ENCODE assay signal across 39 cellular contexts in the genomic region with DNA sequence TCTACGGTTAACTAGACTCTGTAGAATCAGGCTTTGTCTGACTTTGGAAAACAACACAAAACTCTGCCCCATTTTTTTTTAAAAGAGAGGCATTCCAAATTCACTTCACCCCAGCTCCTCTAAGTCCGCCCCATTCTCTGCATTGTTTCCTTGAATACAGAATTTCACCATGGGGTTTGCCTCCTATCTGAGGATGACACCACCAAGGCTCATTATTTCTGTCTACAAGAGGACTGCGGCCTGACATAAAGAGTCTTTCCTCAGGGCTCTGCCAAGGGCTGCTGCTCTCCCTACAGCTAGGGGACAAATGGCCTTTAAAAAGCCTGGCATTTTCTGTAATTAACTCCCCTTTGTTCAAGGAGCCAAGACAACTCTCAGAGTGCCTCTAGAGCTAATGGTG. TPM values are rescaled to one million over a fixed set of nuclear protein-coding genes. Genes with fewer than 3 reads are reported as not detected.
DNase-seq lines count a peak whose midpoint lies in the region; ATAC-seq lines count a peak whose summit lies in the region.
"Had no signal": no experiment of that assay in that cellular context is flagged by ENCODE, and none has a peak within 500 bp of the region (broad histone marks: within the 10 kb centered on the region; RNA-seq: fewer than 3 reads in every experiment).

No MANE protein-coding gene starts in this region.

- peak overlapping the region; percentile 53 for H3K9ac ChIP-seq in iPS-18a (ENCODE audit: low read length)

- no peaks in the 10 kb centered on the region for H3K27me3 ChIP-seq in iPS-18a (ENCODE audit: control insufficient read depth, insufficient read depth, low read length)
- H3K27me3 ChIP-seq: brain microvascular endothelial cell, heart left ventricle, upper lobe of right lung had no signal

- H3K27ac Mint-ChIP-seq in activated CD4-positive, alpha-beta T cell treated with anti-CD3 and anti-CD28 coated beads for 36 hours, result peak overlapping the region; percentile 6
- H3K27ac Mint-ChIP-seq: activated CD4-positive, alpha-beta memory T cell treated with anti-CD3 and anti-CD28 coated beads for 36 hours; activated T-helper 1 cell treated with anti-CD3 and anti-CD28 coated beads, Interleukin-12 subunit alpha, Interleukin-12 subunit beta, Interleukin-2, Interleukin-4 antibody, amounts not matched to agents 30 ng/mL and 10 ng/mL and 1 ng/mL, durations not matched to agents 14 hours and 24 hours and 36 hours; naive thymus-derived CD8-positive, alpha-beta T cell; stimulated activated effector memory CD8-positive, alpha-beta T cell treated with anti-CD3 and anti-CD28 coated beads, Interleukin-12 subunit alpha, Interleukin-12 subunit beta, amount 100 ng/mL, for 72 hours had no signal

- H3K9me3 Mint-ChIP-seq in activated CD4-positive, alpha-beta T cell treated with anti-CD3 and anti-CD28 coated beads for 36 hours (ENCODE audit: low read depth), result no peaks in the 10 kb centered on the region
- H3K9me3 Mint-ChIP-seq: activated CD4-positive, alpha-beta memory T cell treated with anti-CD3 and anti-CD28 coated beads for 36 hours; activated T-helper 1 cell treated with anti-CD3 and anti-CD28 coated beads, Interleukin-12 subunit alpha, Interleukin-12 subunit beta, Interleukin-2, Interleukin-4 antibody, amounts not matched to agents 30 ng/mL and 10 ng/mL and 1 ng/mL, durations not matched to agents 14 hours and 24 hours and 36 hours; naive thymus-derived CD8-positive, alpha-beta T cell; stimulated activated effector memory CD8-positive, alpha-beta T cell treated with anti-CD3 and anti-CD28 coated beads, Interleukin-12 subunit alpha, Interleukin-12 subunit beta, amount 100 ng/mL, for 72 hours had no signal

- no peak overlapping the region for H3K4me3 Mint-ChIP-seq in activated CD4-positive, alpha-beta T cell treated with anti-CD3 and anti-CD28 coated beads for 36 hours
- H3K4me3 Mint-ChIP-seq: activated CD4-positive, alpha-beta memory T cell treated with anti-CD3 and anti-CD28 coated beads for 36 hours; activated T-helper 1 cell treated with anti-CD3 and anti-CD28 coated beads, Interleukin-12 subunit alpha, Interleukin-12 subunit beta, Interleukin-2, Interleukin-4 antibody, amounts not matched to agents 30 ng/mL and 10 ng/mL and 1 ng/mL, durations not matched to agents 14 hours and 24 hours and 36 hours; naive thymus-derived CD8-positive, alpha-beta T cell; stimulated activated effector memory CD8-positive, alpha-beta T cell treated with anti-CD3 and anti-CD28 coated beads, Interleukin-12 subunit alpha, Interleukin-12 subunit beta, amount 100 ng/mL, for 72 hours had no signal

- H3K27ac ChIP-seq in angular gyrus (ENCODE audit: low read depth, low read length) (peak overlapping the region; percentile 37), iPS-18a (ENCODE audit: low read length) (peak overlapping the region; percentile 40)
- H3K27ac ChIP-seq: brain microvascular endothelial cell, C4-2B, heart left ventricle, upper lobe of right lung had no signal

- peak overlapping the region; percentile 23 for H3K4me3 ChIP-seq in iPS-18a (ENCODE audit: low read length)
- H3K4me3 ChIP-seq: heart left ventricle, K562, upper lobe of right lung had no signal

- DNase-seq in activated CD4-positive, alpha-beta T cell treated with anti-CD3 and anti-CD28 coated beads for 36 hours, result no peak
- DNase-seq in activated CD4-positive, alpha-beta T cell treated with anti-CD3 and anti-CD28 coated beads, Interleukin-2, amount 50 U/mL, for 48 hours, result no peak
- DNase-seq in superior temporal gyrus (ENCODE audit: extremely low spot score), result peak; percentile 38
- DNase-seq in midbrain (lab: John Stamatoyannopoulos, UW), result no peak
- DNase-seq in COR-L47 (lab: John Stamatoyannopoulos, UW), result no peak
- DNase-seq: activated CD4-positive, alpha-beta memory T cell treated with anti-CD3 and anti-CD28 coated beads for 36 hours; activated CD8-positive, alpha-beta memory T cell treated with anti-CD3 and anti-CD28 coated beads, Interleukin-2, amount 50 U/mL, for 4 hours; activated naive CD4-positive, alpha-beta T cell treated with anti-CD3 and anti-CD28 coated beads, Interleukin-2, amount 50 U/mL, for 16 hours; brain microvascular endothelial cell; effector CD4-positive, alpha-beta T cell; GF-D8; heart left ventricle; naive thymus-derived CD8-positive, alpha-beta T cell; NCI-H1092; NCI-H187; NCI-H2171 treated with DMSO at 0.1 percent for 48 hours; NCI-H524 treated with DMSO at 0.1 percent for 48 hours; NK-92 treated with Interleukin-12 subunit alpha and Interleukin-12 subunit beta, amount 100 ng/mL, for 24 hours; stimulated activated CD4-positive, alpha-beta T cell treated with anti-CD3 and anti-CD28 coated beads, Interleukin-15, amount 100 ng/mL, for 24 hours; T-helper 2 cell; upper lobe of right lung had no signal

- no peaks in the 10 kb centered on the region for H3K36me3 ChIP-seq in iPS-18a (ENCODE audit: control insufficient read depth, low read depth, low read length)
- H3K36me3 ChIP-seq: upper lobe of right lung had no signal

- CTCF ChIA-PET in activated CD4-positive, alpha-beta T cell treated with anti-CD3 and anti-CD28 coated beads for 36 hours (lab: Charles Lee), result interaction anchor here (1.0 to 1.3 kb wide), 2 partner anchors 32 to 45 kb away, joined by 3 to 6 read pairs; no protein-coding TSS in a partner anchor

- H3K27me3 Mint-ChIP-seq in activated CD4-positive, alpha-beta T cell treated with anti-CD3 and anti-CD28 coated beads for 36 hours, result no peaks in the 10 kb centered on the region
- H3K27me3 Mint-ChIP-seq: naive thymus-derived CD8-positive, alpha-beta T cell had no signal

- H3K4me1 Mint-ChIP-seq in activated CD4-positive, alpha-beta T cell treated with anti-CD3 and anti-CD28 coated beads for 36 hours, result peaks cover 19% of the 10 kb centered on the region

- POLR2A ChIA-PET in activated CD4-positive, alpha-beta T cell treated with anti-CD3 and anti-CD28 coated beads for 36 hours (lab: Charles Lee), result no interaction called here

- no peaks in the 10 kb centered on the region for H3K9me3 ChIP-seq in iPS-18a (ENCODE audit: control insufficient read depth, low read depth, low read length)
- H3K9me3 ChIP-seq: heart left ventricle, upper lobe of right lung had no signal

- intact Hi-C loops in activated CD4-positive, alpha-beta T cell treated with anti-CD3 and anti-CD28 coated beads for 36 hours (cut with DNase I, micrococcal nuclease), result no loop called here

- H3K4me1 ChIP-seq in iPS-18a (ENCODE audit: control insufficient read depth, low read depth, low read length), result peaks cover 67% of the 10 kb centered on the region

- H3K36me3 Mint-ChIP-seq in activated CD4-positive, alpha-beta T cell treated with anti-CD3 and anti-CD28 coated beads for 36 hours (ENCODE audit: low read depth), result peaks cover 4% of the 10 kb centered on the region

- ATAC-seq in activated CD4-positive, alpha-beta T cell treated with anti-CD3 and anti-CD28 coated beads for 36 hours, result no peak
- ATAC-seq in GM18873 (IDR thresholded peaks at IDR 0.05; ENCODE audit: low FRiP score, unreplicated experiment), result no peak
- ATAC-seq: activated CD4-positive, CD25-positive, alpha-beta regulatory T cell treated with anti-CD3 and anti-CD28 coated beads, Interleukin-2, amount 50 U/mL, for 24 hours; heart left ventricle; K562; naive thymus-derived CD8-positive, alpha-beta T cell; Right ventricle myocardium inferior; stimulated activated effector memory CD8-positive, alpha-beta T cell treated with anti-CD3 and anti-CD28 coated beads, Interleukin-12 subunit alpha, Interleukin-12 subunit beta, amount 100 ng/mL, for 72 hours; upper lobe of right lung had no signal

RNA-seq across cellular contexts. Expression of a gene that starts 4.6 kb away (rescaled TPM):
- total RNA-seq in activated CD4-positive, alpha-beta T cell treated with anti-CD3 and anti-CD28 coated beads for 36 hours, result 1 to 10 TPM; 5.9 to 6.2 TPM
- total RNA-seq: HT-29 had no signal

RNA-seq across cellular contexts. Expression of a gene that starts 57.4 kb away (rescaled TPM):
- total RNA-seq in activated CD4-positive, alpha-beta T cell treated with anti-CD3 and anti-CD28 coated beads for 36 hours, result not detected
- total RNA-seq: A172; activated CD4-positive, alpha-beta memory T cell treated with anti-CD3 and anti-CD28 coated beads for 36 hours; activated T-helper 1 cell treated with anti-CD3 and anti-CD28 coated beads, Interleukin-12 subunit alpha, Interleukin-12 subunit beta, Interleukin-2, Interleukin-4 antibody, amounts not matched to agents 30 ng/mL and 10 ng/mL and 1 ng/mL, durations not matched to agents 14 hours and 24 hours and 36 hours; chondrocyte; epithelial cell of proximal tubule; fibroblast of villous mesenchyme; heart left ventricle; HT-29; K562; kidney epithelial cell; lower leg skin; mononuclear cell; naive thymus-derived CD8-positive, alpha-beta T cell; osteoblast; Right ventricle myocardium inferior; upper lobe of right lung had no signal
